27 cellular contexts compared by ENCODE assay signal in genomic region chr14:28565345-28565744, GRCh38.
"Had no signal": no experiment of that assay in that cellular context is flagged by ENCODE, and none has a peak within 500 bp of the region (broad histone marks: within the 10 kb centered on the region; RNA-seq: fewer than 3 reads in every experiment).

No MANE protein-coding gene starts in this region.

- H2AFZ ChIP-seq: neural progenitor cell, parathyroid adenoma had no signal

- H3K27me3 Mint-ChIP-seq: progenitor cell of endocrine pancreas; stimulated activated naive B cell treated with anti-CD40 and anti-IgM and Interleukin-4, amounts not matched to agents 10 μg/mL and 1 μg/mL and 100 μg/mL, for 72 hours; stimulated activated naive CD8-positive, alpha-beta T cell treated with anti-CD3 and anti-CD28 coated beads, Interleukin-15, Interleukin-2, amounts not matched to agents 100 ng/mL and 50 ng/mL, for 24 hours had no signal

- H3K9ac ChIP-seq: neural progenitor cell, parathyroid adenoma had no signal

- H3K27ac Mint-ChIP-seq: nephron; neural progenitor cell; progenitor cell of endocrine pancreas; stimulated activated effector memory CD8-positive, alpha-beta T cell treated with anti-CD3 and anti-CD28 coated beads, Interleukin-12 subunit alpha, Interleukin-12 subunit beta, amount 100 ng/mL, for 72 hours; stimulated activated naive B cell treated with anti-CD40 and anti-IgM and Interleukin-4, amounts not matched to agents 10 μg/mL and 1 μg/mL and 100 μg/mL, for 72 hours; stimulated activated naive CD8-positive, alpha-beta T cell treated with anti-CD3 and anti-CD28 coated beads, Interleukin-15, Interleukin-2, amounts not matched to agents 100 ng/mL and 50 ng/mL, for 24 hours had no signal

- H3K4me2 ChIP-seq: neural progenitor cell had no signal

- DNase-seq: occipital lobe; ovary; posterior cingulate gyrus; psoas muscle; right cardiac atrium; right lobe of liver; sigmoid colon; small intestine; stimulated activated CD4-positive, alpha-beta T cell treated with anti-CD3 and anti-CD28 coated beads, Interleukin-15, amount 100 ng/mL, for 24 hours; stimulated activated CD4-positive, alpha-beta T cell treated with anti-CD3 and anti-CD28 coated beads, Interleukin-2, amount 100 ng/mL, for 24 hours; stimulated activated CD4-positive, alpha-beta T cell treated with anti-CD3 and anti-CD28 coated beads, Interleukin-2, amount 100 ng/mL, for 48 hours; stimulated activated CD4-positive, alpha-beta T cell treated with anti-CD3 and anti-CD28 coated beads, Interleukin-4, amount 100 ng/mL, for 24 hours; stimulated activated naive B cell treated with anti-CD40 and anti-IgM and Interleukin-4, amounts not matched to agents 10 μg/mL and 1 μg/mL and 100 μg/mL, for 72 hours; stimulated activated naive CD4-positive, alpha-beta T cell treated with Interleukin-2 at 50 U/mL for 16 hours; stomach; thyroid gland; trophoblast cell; upper lobe of left lung had no signal

- H3K4me1 Mint-ChIP-seq: neural progenitor cell; stimulated activated effector memory CD8-positive, alpha-beta T cell treated with anti-CD3 and anti-CD28 coated beads, Interleukin-12 subunit alpha, Interleukin-12 subunit beta, amount 100 ng/mL, for 72 hours; stimulated activated naive B cell treated with anti-CD40 and anti-IgM and Interleukin-4, amounts not matched to agents 10 μg/mL and 1 μg/mL and 100 μg/mL, for 72 hours had no signal

- H3K4me1 ChIP-seq: neural progenitor cell, parathyroid adenoma, psoas muscle, right lobe of liver, sigmoid colon, stomach, thyroid gland, tibial nerve, upper lobe of left lung, vagina had no signal

- ATAC-seq: psoas muscle; right cardiac atrium; right lobe of liver; stimulated activated effector memory CD8-positive, alpha-beta T cell treated with anti-CD3 and anti-CD28 coated beads, Interleukin-12 subunit alpha, Interleukin-12 subunit beta, amount 100 ng/mL, for 72 hours; stimulated activated naive B cell treated with anti-CD40 and anti-IgM and Interleukin-4, amounts not matched to agents 10 μg/mL and 1 μg/mL and 100 μg/mL, for 72 hours had no signal

- H3K79me2 ChIP-seq: parathyroid adenoma had no signal

- H3K36me3 ChIP-seq: neural progenitor cell, ovary, right lobe of liver, sigmoid colon, stomach, thoracic aorta, thyroid gland, tibial nerve, upper lobe of left lung, vagina had no signal

- H3K9me3 ChIP-seq: ovary, psoas muscle, right lobe of liver, sigmoid colon, thoracic aorta, thyroid gland, tibial nerve, vagina had no signal

- H3K27ac ChIP-seq: neural progenitor cell, ovary, parathyroid adenoma, psoas muscle, right lobe of liver, sigmoid colon, stomach, thoracic aorta, thyroid gland, tibial nerve, upper lobe of left lung, vagina had no signal

- H3K4me3 ChIP-seq: neural progenitor cell, ovary, psoas muscle, right lobe of liver, sigmoid colon, stomach, thoracic aorta, thyroid gland, tibial nerve, upper lobe of left lung, vagina had no signal

- H3K27me3 ChIP-seq: neural progenitor cell, ovary, right lobe of liver, sigmoid colon, stomach, thyroid gland, tibial nerve, upper lobe of left lung, vagina had no signal

- H3K36me3 Mint-ChIP-seq: neural progenitor cell; stimulated activated effector memory CD8-positive, alpha-beta T cell treated with anti-CD3 and anti-CD28 coated beads, Interleukin-12 subunit alpha, Interleukin-12 subunit beta, amount 100 ng/mL, for 72 hours; stimulated activated naive B cell treated with anti-CD40 and anti-IgM and Interleukin-4, amounts not matched to agents 10 μg/mL and 1 μg/mL and 100 μg/mL, for 72 hours had no signal

- H3K4me3 Mint-ChIP-seq: nephron; neural progenitor cell; stimulated activated effector memory CD8-positive, alpha-beta T cell treated with anti-CD3 and anti-CD28 coated beads, Interleukin-12 subunit alpha, Interleukin-12 subunit beta, amount 100 ng/mL, for 72 hours; stimulated activated naive B cell treated with anti-CD40 and anti-IgM and Interleukin-4, amounts not matched to agents 10 μg/mL and 1 μg/mL and 100 μg/mL, for 72 hours; stimulated activated naive CD8-positive, alpha-beta T cell treated with anti-CD3 and anti-CD28 coated beads, Interleukin-15, Interleukin-2, amounts not matched to agents 100 ng/mL and 50 ng/mL, for 24 hours had no signal

- H3K9me3 Mint-ChIP-seq: nephron; neural progenitor cell; stimulated activated naive B cell treated with anti-CD40 and anti-IgM and Interleukin-4, amounts not matched to agents 10 μg/mL and 1 μg/mL and 100 μg/mL, for 72 hours had no signal
